ENCODE assay signal across 1 cellular context in the genomic region with DNA sequence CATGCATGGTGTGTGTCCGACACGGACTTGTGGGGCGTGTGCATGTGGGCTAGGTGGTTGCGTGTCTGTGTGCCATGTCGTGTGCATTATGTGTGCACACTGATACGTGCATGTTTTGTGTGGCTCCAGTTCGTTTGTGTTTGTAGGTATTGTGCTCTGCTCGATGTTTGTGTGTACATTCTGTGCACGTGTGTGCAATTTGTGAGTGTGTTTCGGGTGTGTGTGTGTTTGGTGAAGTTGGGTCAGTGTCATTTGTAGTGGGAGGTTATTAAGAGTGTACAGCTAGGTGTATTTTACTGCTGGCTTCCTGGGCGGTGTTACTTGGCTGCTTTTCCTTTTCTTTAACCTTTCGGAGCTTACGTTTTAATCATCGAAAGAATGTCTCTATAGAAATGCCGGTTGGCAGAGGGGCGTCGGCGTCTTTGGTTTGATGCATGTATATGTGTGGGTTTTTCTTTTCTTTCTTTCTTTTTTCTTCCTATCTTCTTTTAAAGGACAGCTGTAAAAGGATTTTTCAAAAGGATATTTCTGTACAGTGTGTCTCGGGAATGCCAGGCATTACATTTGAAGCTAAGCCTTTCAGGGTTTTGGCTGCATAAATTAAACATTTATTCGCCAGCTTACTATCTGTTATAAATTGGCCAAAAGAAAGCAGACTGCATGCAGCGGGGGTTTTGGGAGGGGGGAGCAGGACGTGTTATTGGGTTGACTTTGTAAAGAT.
TF ChIP-seq lines count a peak whose summit lies in the region.

No MANE protein-coding gene starts in this region.

TF ChIP-seq in HepG2, 621 proteins besides CTCF, POLR2A, EP300 and RAD21 (continued from another document):
- TF ChIP-seq, protein P1, sequence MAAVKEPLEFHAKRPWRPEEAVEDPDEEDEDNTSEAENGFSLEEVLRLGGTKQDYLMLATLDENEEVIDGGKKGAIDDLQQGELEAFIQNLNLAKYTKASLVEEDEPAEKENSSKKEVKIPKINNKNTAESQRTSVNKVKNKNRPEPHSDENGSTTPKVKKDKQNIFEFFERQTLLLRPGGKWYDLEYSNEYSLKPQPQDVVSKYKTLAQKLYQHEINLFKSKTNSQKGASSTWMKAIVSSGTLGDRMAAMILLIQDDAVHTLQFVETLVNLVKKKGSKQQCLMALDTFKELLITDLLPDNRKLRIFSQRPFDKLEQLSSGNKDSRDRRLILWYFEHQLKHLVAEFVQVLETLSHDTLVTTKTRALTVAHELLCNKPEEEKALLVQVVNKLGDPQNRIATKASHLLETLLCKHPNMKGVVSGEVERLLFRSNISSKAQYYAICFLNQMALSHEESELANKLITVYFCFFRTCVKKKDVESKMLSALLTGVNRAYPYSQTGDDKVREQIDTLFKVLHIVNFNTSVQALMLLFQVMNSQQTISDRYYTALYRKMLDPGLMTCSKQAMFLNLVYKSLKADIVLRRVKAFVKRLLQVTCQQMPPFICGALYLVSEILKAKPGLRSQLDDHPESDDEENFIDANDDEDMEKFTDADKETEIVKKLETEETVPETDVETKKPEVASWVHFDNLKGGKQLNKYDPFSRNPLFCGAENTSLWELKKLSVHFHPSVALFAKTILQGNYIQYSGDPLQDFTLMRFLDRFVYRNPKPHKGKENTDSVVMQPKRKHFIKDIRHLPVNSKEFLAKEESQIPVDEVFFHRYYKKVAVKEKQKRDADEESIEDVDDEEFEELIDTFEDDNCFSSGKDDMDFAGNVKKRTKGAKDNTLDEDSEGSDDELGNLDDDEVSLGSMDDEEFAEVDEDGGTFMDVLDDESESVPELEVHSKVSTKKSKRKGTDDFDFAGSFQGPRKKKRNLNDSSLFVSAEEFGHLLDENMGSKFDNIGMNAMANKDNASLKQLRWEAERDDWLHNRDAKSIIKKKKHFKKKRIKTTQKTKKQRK (IDR thresholded peaks at IDR 0.05; ENCODE audit: low read length): no peak
- TF ChIP-seq, protein P2, sequence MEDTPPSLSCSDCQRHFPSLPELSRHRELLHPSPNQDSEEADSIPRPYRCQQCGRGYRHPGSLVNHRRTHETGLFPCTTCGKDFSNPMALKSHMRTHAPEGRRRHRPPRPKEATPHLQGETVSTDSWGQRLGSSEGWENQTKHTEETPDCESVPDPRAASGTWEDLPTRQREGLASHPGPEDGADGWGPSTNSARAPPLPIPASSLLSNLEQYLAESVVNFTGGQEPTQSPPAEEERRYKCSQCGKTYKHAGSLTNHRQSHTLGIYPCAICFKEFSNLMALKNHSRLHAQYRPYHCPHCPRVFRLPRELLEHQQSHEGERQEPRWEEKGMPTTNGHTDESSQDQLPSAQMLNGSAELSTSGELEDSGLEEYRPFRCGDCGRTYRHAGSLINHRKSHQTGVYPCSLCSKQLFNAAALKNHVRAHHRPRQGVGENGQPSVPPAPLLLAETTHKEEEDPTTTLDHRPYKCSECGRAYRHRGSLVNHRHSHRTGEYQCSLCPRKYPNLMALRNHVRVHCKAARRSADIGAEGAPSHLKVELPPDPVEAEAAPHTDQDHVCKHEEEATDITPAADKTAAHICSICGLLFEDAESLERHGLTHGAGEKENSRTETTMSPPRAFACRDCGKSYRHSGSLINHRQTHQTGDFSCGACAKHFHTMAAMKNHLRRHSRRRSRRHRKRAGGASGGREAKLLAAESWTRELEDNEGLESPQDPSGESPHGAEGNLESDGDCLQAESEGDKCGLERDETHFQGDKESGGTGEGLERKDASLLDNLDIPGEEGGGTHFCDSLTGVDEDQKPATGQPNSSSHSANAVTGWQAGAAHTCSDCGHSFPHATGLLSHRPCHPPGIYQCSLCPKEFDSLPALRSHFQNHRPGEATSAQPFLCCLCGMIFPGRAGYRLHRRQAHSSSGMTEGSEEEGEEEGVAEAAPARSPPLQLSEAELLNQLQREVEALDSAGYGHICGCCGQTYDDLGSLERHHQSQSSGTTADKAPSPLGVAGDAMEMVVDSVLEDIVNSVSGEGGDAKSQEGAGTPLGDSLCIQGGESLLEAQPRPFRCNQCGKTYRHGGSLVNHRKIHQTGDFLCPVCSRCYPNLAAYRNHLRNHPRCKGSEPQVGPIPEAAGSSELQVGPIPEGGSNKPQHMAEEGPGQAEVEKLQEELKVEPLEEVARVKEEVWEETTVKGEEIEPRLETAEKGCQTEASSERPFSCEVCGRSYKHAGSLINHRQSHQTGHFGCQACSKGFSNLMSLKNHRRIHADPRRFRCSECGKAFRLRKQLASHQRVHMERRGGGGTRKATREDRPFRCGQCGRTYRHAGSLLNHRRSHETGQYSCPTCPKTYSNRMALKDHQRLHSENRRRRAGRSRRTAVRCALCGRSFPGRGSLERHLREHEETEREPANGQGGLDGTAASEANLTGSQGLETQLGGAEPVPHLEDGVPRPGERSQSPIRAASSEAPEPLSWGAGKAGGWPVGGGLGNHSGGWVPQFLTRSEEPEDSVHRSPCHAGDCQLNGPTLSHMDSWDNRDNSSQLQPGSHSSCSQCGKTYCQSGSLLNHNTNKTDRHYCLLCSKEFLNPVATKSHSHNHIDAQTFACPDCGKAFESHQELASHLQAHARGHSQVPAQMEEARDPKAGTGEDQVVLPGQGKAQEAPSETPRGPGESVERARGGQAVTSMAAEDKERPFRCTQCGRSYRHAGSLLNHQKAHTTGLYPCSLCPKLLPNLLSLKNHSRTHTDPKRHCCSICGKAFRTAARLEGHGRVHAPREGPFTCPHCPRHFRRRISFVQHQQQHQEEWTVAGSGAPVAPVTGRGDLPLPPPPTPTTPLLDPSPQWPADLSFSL (CRISPR knock-in tag; IDR thresholded peaks at IDR 0.05): peak; percentile 81
- TF ChIP-seq, protein P3, sequence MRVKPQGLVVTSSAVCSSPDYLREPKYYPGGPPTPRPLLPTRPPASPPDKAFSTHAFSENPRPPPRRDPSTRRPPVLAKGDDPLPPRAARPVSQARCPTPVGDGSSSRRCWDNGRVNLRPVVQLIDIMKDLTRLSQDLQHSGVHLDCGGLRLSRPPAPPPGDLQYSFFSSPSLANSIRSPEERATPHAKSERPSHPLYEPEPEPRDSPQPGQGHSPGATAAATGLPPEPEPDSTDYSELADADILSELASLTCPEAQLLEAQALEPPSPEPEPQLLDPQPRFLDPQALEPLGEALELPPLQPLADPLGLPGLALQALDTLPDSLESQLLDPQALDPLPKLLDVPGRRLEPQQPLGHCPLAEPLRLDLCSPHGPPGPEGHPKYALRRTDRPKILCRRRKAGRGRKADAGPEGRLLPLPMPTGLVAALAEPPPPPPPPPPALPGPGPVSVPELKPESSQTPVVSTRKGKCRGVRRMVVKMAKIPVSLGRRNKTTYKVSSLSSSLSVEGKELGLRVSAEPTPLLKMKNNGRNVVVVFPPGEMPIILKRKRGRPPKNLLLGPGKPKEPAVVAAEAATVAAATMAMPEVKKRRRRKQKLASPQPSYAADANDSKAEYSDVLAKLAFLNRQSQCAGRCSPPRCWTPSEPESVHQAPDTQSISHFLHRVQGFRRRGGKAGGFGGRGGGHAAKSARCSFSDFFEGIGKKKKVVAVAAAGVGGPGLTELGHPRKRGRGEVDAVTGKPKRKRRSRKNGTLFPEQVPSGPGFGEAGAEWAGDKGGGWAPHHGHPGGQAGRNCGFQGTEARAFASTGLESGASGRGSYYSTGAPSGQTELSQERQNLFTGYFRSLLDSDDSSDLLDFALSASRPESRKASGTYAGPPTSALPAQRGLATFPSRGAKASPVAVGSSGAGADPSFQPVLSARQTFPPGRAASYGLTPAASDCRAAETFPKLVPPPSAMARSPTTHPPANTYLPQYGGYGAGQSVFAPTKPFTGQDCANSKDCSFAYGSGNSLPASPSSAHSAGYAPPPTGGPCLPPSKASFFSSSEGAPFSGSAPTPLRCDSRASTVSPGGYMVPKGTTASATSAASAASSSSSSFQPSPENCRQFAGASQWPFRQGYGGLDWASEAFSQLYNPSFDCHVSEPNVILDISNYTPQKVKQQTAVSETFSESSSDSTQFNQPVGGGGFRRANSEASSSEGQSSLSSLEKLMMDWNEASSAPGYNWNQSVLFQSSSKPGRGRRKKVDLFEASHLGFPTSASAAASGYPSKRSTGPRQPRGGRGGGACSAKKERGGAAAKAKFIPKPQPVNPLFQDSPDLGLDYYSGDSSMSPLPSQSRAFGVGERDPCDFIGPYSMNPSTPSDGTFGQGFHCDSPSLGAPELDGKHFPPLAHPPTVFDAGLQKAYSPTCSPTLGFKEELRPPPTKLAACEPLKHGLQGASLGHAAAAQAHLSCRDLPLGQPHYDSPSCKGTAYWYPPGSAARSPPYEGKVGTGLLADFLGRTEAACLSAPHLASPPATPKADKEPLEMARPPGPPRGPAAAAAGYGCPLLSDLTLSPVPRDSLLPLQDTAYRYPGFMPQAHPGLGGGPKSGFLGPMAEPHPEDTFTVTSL (CRISPR knock-in tag; IDR thresholded peaks at IDR 0.05; ENCODE audit: borderline replicate concordance): no peak
- TF ChIP-seq NKX3-1 (CRISPR knock-in tag; IDR thresholded peaks at IDR 0.05) (no peak), ZFP41 (CRISPR knock-in tag; IDR thresholded peaks at IDR 0.05; ENCODE audit: borderline replicate concordance) (no peak), SP140L (CRISPR knock-in tag; IDR thresholded peaks at IDR 0.05; ENCODE audit: borderline replicate concordance) (no peak), ZNF615 (CRISPR knock-in tag; IDR thresholded peaks at IDR 0.05; ENCODE audit: borderline replicate concordance) (no peak), ZSCAN22 (CRISPR knock-in tag; IDR thresholded peaks at IDR 0.05) (no peak), EZH2 (conservative IDR thresholded peaks at IDR 0.05; ENCODE audit: low read depth, low read length) (peak; percentile 94; the same call in 1 of the 2 replicates), MAFG (CRISPR knock-in tag; IDR thresholded peaks at IDR 0.05) (no peak), ZNF160 (CRISPR knock-in tag; IDR thresholded peaks at IDR 0.05) (no peak), ERF (CRISPR knock-in tag; IDR thresholded peaks at IDR 0.05) (no peak), CBX2 (IDR thresholded peaks at IDR 0.05; ENCODE audit: low read depth, low read length) (0 out of 2 replicates have a peak, but pooled peaks have one; percentile 58), CBX2 (CRISPR knock-in tag; IDR thresholded peaks at IDR 0.05; ENCODE audit: low read depth) (no peak), POLR2AphosphoS2 (IDR thresholded peaks at IDR 0.05; ENCODE audit: low read depth, low read length) (no peak)
